9 cellular contexts compared by ENCODE assay signal in genomic region chr17:40113961-40114272, GRCh38. TPM values are rescaled to one million over a fixed set of nuclear protein-coding genes. Genes with fewer than 3 reads are reported as not detected.
DNase-seq lines count a peak whose midpoint lies in the region; ATAC-seq and TF ChIP-seq lines count a peak whose summit lies in the region.
"Had no signal": no experiment of that assay in that cellular context is flagged by ENCODE, and none has a peak within 500 bp of the region (broad histone marks: within the 10 kb centered on the region; RNA-seq: fewer than 3 reads in every experiment).

No MANE protein-coding gene starts in this region.

- H3K27me3 Mint-ChIP-seq in CD4-positive, alpha-beta T cell, result no peaks in the 10 kb centered on the region

- no peaks in the 10 kb centered on the region for H3K79me2 ChIP-seq in osteoblast (ENCODE audit: insufficient read depth, low read length)

- H3K36me3 Mint-ChIP-seq in CD4-positive, alpha-beta T cell (ENCODE audit: low read depth), result no peaks in the 10 kb centered on the region

- no peak for ATAC-seq in CD4-positive, alpha-beta T cell (ENCODE audit: poor library complexity)
- ATAC-seq in HG03045 (IDR thresholded peaks at IDR 0.05; ENCODE audit: unreplicated experiment) (no peak), HG02588 (IDR thresholded peaks at IDR 0.05; ENCODE audit: unreplicated experiment) (no peak)

- no peak for TF ChIP-seq CTCF in CD4-positive, alpha-beta T cell (IDR thresholded peaks at IDR 0.05)
- no peak for TF ChIP-seq CTCF in osteoblast (IDR thresholded peaks at IDR 0.05; ENCODE audit: extremely low read depth, low read depth, low read length)

- no peak overlapping the region for H3K27ac Mint-ChIP-seq in CD4-positive, alpha-beta T cell

- H3K27me3 ChIP-seq in CD4-positive, alpha-beta T cell (ENCODE audit: control insufficient read depth, insufficient read depth, low read length), result no peaks in the 10 kb centered on the region
- H3K27me3 ChIP-seq in NT2/D1 (ENCODE audit: insufficient read depth, insufficient read length) (no peaks in the 10 kb centered on the region), osteoblast (ENCODE audit: insufficient read depth, low read length) (no peaks in the 10 kb centered on the region)
- no peaks in the 10 kb centered on the region for H3K27me3 ChIP-seq in effector memory CD4-positive, alpha-beta T cell (replicated peaks; ENCODE audit: control insufficient read depth, insufficient read depth, low read length, poor library complexity, severe bottlenecking)

- H3K4me2 ChIP-seq in osteoblast (ENCODE audit: insufficient read depth, low read length), result peak overlapping the region; percentile 90

- H2AFZ ChIP-seq in osteoblast (ENCODE audit: low read length), result no peak overlapping the region

- no peaks in the 10 kb centered on the region for H3K9me3 ChIP-seq in CD4-positive, alpha-beta T cell (ENCODE audit: control insufficient read depth, low read length)
- H3K9me3 ChIP-seq in NT2/D1 (ENCODE audit: insufficient read depth, low read length), result no peaks in the 10 kb centered on the region
- H3K9me3 ChIP-seq in effector memory CD4-positive, alpha-beta T cell (ENCODE audit: control insufficient read depth, low read length), result no peaks in the 10 kb centered on the region
- H3K9me3 ChIP-seq in osteoblast (ENCODE audit: low read depth, low read length), result no peaks in the 10 kb centered on the region

- H3K4me3 Mint-ChIP-seq in CD4-positive, alpha-beta T cell, result peak overlapping the region; percentile 31

- H4K20me1 ChIP-seq in osteoblast (ENCODE audit: insufficient read depth, low read length), result no peaks in the 10 kb centered on the region

- H3K9me3 Mint-ChIP-seq in CD4-positive, alpha-beta T cell, result no peaks in the 10 kb centered on the region

- no peak for DNase-seq in CD4-positive, alpha-beta T cell
- DNase-seq in NT2/D1 (ENCODE audit: low read depth, low spot score) (no peak), osteoblast (ENCODE audit: insufficient read length, low spot score, missing footprints) (no peak), cerebellar nuclear complex (lab: John Stamatoyannopoulos, UW) (no peak), AG08396 (ENCODE audit: low spot score) (no peak)
- no peak for DNase-seq in effector memory CD4-positive, alpha-beta T cell
- DNase-seq: dermis blood vessel endothelial cell had no signal

- peak overlapping the region; percentile 13 for H3K27ac ChIP-seq in CD4-positive, alpha-beta T cell (ENCODE audit: low read depth, low read length)
- peak overlapping the region; percentile 63 for H3K27ac ChIP-seq in effector memory CD4-positive, alpha-beta T cell (ENCODE audit: insufficient read depth, low read length, poor library complexity, severe bottlenecking)
- peak overlapping the region; percentile 87 for H3K27ac ChIP-seq in osteoblast (ENCODE audit: low read depth, low read length)

- intact Hi-C loops in CD4-positive, alpha-beta T cell (cut with DNase I, micrococcal nuclease), result loop anchor here (1.0 to 5.0 kb wide), 8 partner anchors 18 to 77 kb away; partner anchors contain the start of genes CASC3 (in 2 of the 2), THRA (in 2 of the 2) and RAPGEFL1 (in 1 of the 2)

- POLR2A ChIA-PET in CD4-positive, alpha-beta T cell (lab: Charles Lee), result interaction anchor here (0.6 to 6.6 kb wide), 16 partner anchors 9 to 442 kb away, joined by 3 to 335 read pairs (median 9); partner anchors contain the start of genes CASC3, MED24, MSL1 and NR1D1

- H3K4me3 ChIP-seq in NT2/D1 (ENCODE audit: insufficient read length, low read depth) (no peak overlapping the region), osteoblast (ENCODE audit: insufficient read depth, low read length) (peak overlapping the region; percentile 65)
- H3K4me3 ChIP-seq in effector memory CD4-positive, alpha-beta T cell (ENCODE audit: insufficient read depth, low read depth, low read length, poor library complexity, severe bottlenecking), result no peak overlapping the region

- CTCF ChIA-PET in CD4-positive, alpha-beta T cell (lab: Charles Lee), result interaction anchor here (0.8 to 6.6 kb wide), 22 partner anchors 10 to 301 kb away, joined by 3 to 96 read pairs (median 8); partner anchors contain the start of genes CASC3, MED24, MSL1 and NR1D1

- H3K4me1 Mint-ChIP-seq in CD4-positive, alpha-beta T cell (ENCODE audit: low read depth), result peaks cover 53% of the 10 kb centered on the region

- H3K4me1 ChIP-seq in NT2/D1 (ENCODE audit: insufficient read depth, insufficient read length) (peaks cover 23% of the 10 kb centered on the region), osteoblast (ENCODE audit: insufficient read depth, low read length) (peaks cover 53% of the 10 kb centered on the region)
- H3K4me1 ChIP-seq in effector memory CD4-positive, alpha-beta T cell (ENCODE audit: control insufficient read depth, insufficient read depth, low read length, poor library complexity, severe bottlenecking), result peaks cover 44% of the 10 kb centered on the region

- H3K9ac ChIP-seq in NT2/D1 (ENCODE audit: insufficient read length, low read depth), result peak overlapping the region; percentile 87

- peaks cover 6% of the 10 kb centered on the region for H3K36me3 ChIP-seq in NT2/D1 (ENCODE audit: insufficient read depth, insufficient read length, low read length)
- H3K36me3 ChIP-seq in effector memory CD4-positive, alpha-beta T cell (ENCODE audit: control insufficient read depth, insufficient read depth, low read length), result no peaks in the 10 kb centered on the region
- H3K36me3 ChIP-seq in osteoblast (ENCODE audit: insufficient read depth, low read length), result no peaks in the 10 kb centered on the region

RNA-seq across cellular contexts. Expression of gene MSL1, which starts 7.9 kb away (rescaled TPM):
- 10 to 100 TPM; 77.0 to 79.2 TPM for total RNA-seq in CD4-positive, alpha-beta T cell
- total RNA-seq in osteoblast, result 53.3 and 60.1 TPM in 2 replicates

RNA-seq across cellular contexts. Expression of gene NR1D1, which starts 13.5 kb away (rescaled TPM):
- 10 to 100 TPM; 29.6 to 34.1 TPM for total RNA-seq in CD4-positive, alpha-beta T cell
- total RNA-seq in osteoblast, result 5.1 and 7.1 TPM in 2 replicates

RNA-seq across cellular contexts. Expression of gene CASC3, which starts 26.4 kb away (rescaled TPM):
- total RNA-seq in CD4-positive, alpha-beta T cell, result 100 to 1,000 TPM; 195 to 207 TPM
- 40.7 and 45.2 TPM in 2 replicates for total RNA-seq in osteoblast

RNA-seq across cellular contexts. Expression of gene THRA, which starts 51.2 kb away (rescaled TPM):
- 10 to 100 TPM; 35.2 to 36.4 TPM for total RNA-seq in CD4-positive, alpha-beta T cell
- total RNA-seq in osteoblast, result 30.6 and 33.3 TPM in 2 replicates

RNA-seq across cellular contexts. Expression of gene MED24, which starts 59.7 kb away (rescaled TPM):
- total RNA-seq in CD4-positive, alpha-beta T cell, result 10 to 100 TPM; 82.9 to 85.3 TPM
- 33.6 and 36.6 TPM in 2 replicates for total RNA-seq in osteoblast

Comparison
In these comparisons a context has a peak if more than half of its experiments do, and no peak if none do; other contexts are left out.
1. H3K27ac ChIP-seq: peak in every context shown above with its lines; median percentile 87 in osteoblast; 63 in effector memory CD4-positive, alpha-beta T cell; 13 in CD4-positive, alpha-beta T cell.